1 cellular context compared by ENCODE assay signal in the genomic region with DNA sequence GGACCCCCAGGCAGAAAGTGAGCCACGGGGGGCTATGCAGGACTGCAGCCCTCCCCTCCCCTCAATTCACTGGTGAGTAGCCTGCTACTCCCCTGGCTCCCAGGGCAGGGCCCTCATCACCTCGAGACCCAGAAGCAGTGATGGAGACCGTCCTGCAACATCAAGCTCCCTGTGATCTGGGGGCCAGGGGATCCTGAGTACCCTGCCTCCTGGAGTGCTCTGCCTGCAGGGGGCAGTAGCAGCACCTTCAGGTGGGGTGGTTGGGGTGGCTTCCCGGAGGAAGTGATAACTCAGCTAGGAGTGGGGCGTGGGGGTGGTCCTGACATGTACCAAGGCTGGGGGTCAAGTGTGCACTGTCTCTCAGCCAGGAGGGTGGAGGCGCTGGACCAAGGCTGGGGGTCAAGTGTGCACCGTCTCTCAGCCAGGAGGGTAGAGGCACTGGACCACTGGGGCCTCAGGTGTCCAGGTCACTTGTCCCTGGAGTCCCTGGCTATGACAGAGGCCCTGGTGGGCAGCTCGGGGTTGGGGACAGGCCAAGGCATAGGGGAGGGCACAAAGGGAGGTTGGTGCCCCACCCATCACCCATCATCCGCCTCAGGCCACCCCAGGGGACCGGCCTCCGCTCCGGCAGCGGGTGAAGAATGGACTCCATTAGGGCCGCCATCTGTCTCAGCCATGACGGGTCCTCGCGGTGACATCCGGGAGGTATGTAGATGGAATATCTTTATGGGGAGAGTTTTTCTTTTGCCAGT.
TF ChIP-seq lines count a peak whose summit lies in the region.

No MANE protein-coding gene starts in this region.

TF ChIP-seq in IMR-90, 13 proteins besides CTCF, POLR2A, EP300 and RAD21 (continued from another document):
- no peak for TF ChIP-seq MXI1 (IDR thresholded peaks at IDR 0.05; ENCODE audit: borderline replicate concordance, low read depth, low read length)
- TF ChIP-seq SMC3 (IDR thresholded peaks at IDR 0.05; ENCODE audit: low read depth, low read length) = no peak
- TF ChIP-seq CEBPB (IDR thresholded peaks at IDR 0.05; ENCODE audit: low read depth, low read length) = no peak
- TF ChIP-seq, protein P1, sequence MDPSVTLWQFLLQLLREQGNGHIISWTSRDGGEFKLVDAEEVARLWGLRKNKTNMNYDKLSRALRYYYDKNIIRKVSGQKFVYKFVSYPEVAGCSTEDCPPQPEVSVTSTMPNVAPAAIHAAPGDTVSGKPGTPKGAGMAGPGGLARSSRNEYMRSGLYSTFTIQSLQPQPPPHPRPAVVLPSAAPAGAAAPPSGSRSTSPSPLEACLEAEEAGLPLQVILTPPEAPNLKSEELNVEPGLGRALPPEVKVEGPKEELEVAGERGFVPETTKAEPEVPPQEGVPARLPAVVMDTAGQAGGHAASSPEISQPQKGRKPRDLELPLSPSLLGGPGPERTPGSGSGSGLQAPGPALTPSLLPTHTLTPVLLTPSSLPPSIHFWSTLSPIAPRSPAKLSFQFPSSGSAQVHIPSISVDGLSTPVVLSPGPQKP (IDR thresholded peaks at IDR 0.05; ENCODE audit: borderline replicate concordance, low read depth, low read length) = no peak
- no peak for TF ChIP-seq MAFK (IDR thresholded peaks at IDR 0.05; ENCODE audit: low read depth, low read length)
